13 cellular contexts compared by ENCODE assay signal in genomic region chr3:19645093-19645492, GRCh38.
A peak's percentile ranks its signal among the peaks of the same experiment; 100 is the strongest.
DNase-seq lines count a peak whose midpoint lies in the region; ATAC-seq and TF ChIP-seq lines count a peak whose summit lies in the region.
"Had no signal": no experiment of that assay in that cellular context is flagged by ENCODE, and none has a peak within 500 bp of the region (broad histone marks: within the 10 kb centered on the region; RNA-seq: fewer than 3 reads in every experiment).

No MANE protein-coding gene starts in this region.

- H2BK12ac ChIP-seq in neuronal stem cell (ENCODE audit: low read length) = no peak overlapping the region

- no peak overlapping the region for H2AK5ac ChIP-seq in neuronal stem cell (ENCODE audit: low read depth, low read length)

- WGBS in suprapubic skin = 42% methylated on average over 2 of the region's 2 CpGs
- no CpG with 5 or more reads among the region's 2 CpGs for WGBS in neuronal stem cell (ENCODE audit: extremely low coverage in 2 of 2, insufficient read length in 2 of 2, insufficient replicate concordance in 1 of 2), 2 donors

- no peak overlapping the region for H4K91ac ChIP-seq in neuronal stem cell (ENCODE audit: low read depth, low read length, poor library complexity)

- no peak overlapping the region for H3K14ac ChIP-seq in neuronal stem cell (ENCODE audit: low read length)

- TF ChIP-seq CTCF in GM12864 (IDR thresholded peaks at IDR 0.05; ENCODE audit: low read depth, low read length, missing control alignments) (no peak), suprapubic skin (IDR thresholded peaks at IDR 0.05) (no peak)

- H3K79me1 ChIP-seq in neuronal stem cell (ENCODE audit: low read depth, low read length) = no peaks in the 10 kb centered on the region

- TF ChIP-seq POLR2A in suprapubic skin (IDR thresholded peaks at IDR 0.05) = no peak

- no peak overlapping the region for H2BK15ac ChIP-seq in neuronal stem cell (ENCODE audit: low read length)

- H3K9me3 ChIP-seq in suprapubic skin (peaks cover 4% of the 10 kb centered on the region), neuronal stem cell (replicated peaks in 1 of 2; ENCODE audit: control insufficient read depth in 2 of 2, insufficient read depth in 1 of 2, low read depth in 1 of 2, low read length in 2 of 2) (no peaks in the 10 kb centered on the region)
- H3K9me3 ChIP-seq: body of pancreas, MG63 had no signal

- no peak for TF ChIP-seq EP300 in suprapubic skin (IDR thresholded peaks at IDR 0.05)

- no peaks in the 10 kb centered on the region for H3K4me1 ChIP-seq in suprapubic skin
- no peaks in the 10 kb centered on the region for H3K4me1 ChIP-seq in neuronal stem cell (ENCODE audit: control insufficient read depth in 2 of 2, insufficient read depth in 1 of 2, low read depth in 1 of 2, low read length in 2 of 2)
- H3K4me1 ChIP-seq: body of pancreas had no signal

- ATAC-seq in GM19043 (IDR thresholded peaks at IDR 0.05; ENCODE audit: low read depth, unreplicated experiment) = peak; percentile 67
- ATAC-seq in HG03196 (IDR thresholded peaks at IDR 0.05; ENCODE audit: unreplicated experiment) = peak; percentile 57
- ATAC-seq: body of pancreas; esophagus mucosa; naive thymus-derived CD8-positive, alpha-beta T cell; T-helper 17 cell had no signal

- H3K36me3 ChIP-seq in suprapubic skin (no peaks in the 10 kb centered on the region), neuronal stem cell (replicated peaks in 1 of 2; ENCODE audit: control insufficient read depth in 2 of 2, insufficient read depth in 2 of 2, low read length in 2 of 2) (no peaks in the 10 kb centered on the region)
- H3K36me3 ChIP-seq: MG63 had no signal

- H2BK120ac ChIP-seq in neuronal stem cell (ENCODE audit: low read depth, low read length) = no peak overlapping the region

- H3K9ac ChIP-seq in neuronal stem cell (ENCODE audit: low read depth, low read length, poor library complexity) = no peak overlapping the region

- H2AFZ ChIP-seq in neuronal stem cell (ENCODE audit: low read length) = no peak overlapping the region

- no peak overlapping the region for H4K8ac ChIP-seq in neuronal stem cell (ENCODE audit: low read depth, low read length)

- DNase-seq in GM12864 (ENCODE audit: low read depth) (peak; percentile 13), astrocyte of the hippocampus (ENCODE audit: low read depth, low spot score) (peak; percentile 82), suprapubic skin (ENCODE audit: low spot score in 2 of 2) (no peak), KBM-7 (no peak), neuronal stem cell (ENCODE audit: low spot score) (no peak)
- DNase-seq in activated effector memory CD4-positive, alpha-beta T cell treated with anti-CD3 and anti-CD28 coated beads, Interleukin-2, amount 50 U/mL, for 16 hours = no peak
- DNase-seq: body of pancreas; MG63; naive thymus-derived CD8-positive, alpha-beta T cell; T-helper 17 cell had no signal

- no peak overlapping the region for H3K4ac ChIP-seq in neuronal stem cell (ENCODE audit: low read length)

- in situ Hi-C loops in KBM-7 (cut with MboI; ENCODE audit: low pct_unique_long_range_greater_than_20kb, low sequenced_read_pairs) = no loop called here

- no peak overlapping the region for H3K18ac ChIP-seq in neuronal stem cell (ENCODE audit: low read length)

- no peak overlapping the region for H2BK5ac ChIP-seq in neuronal stem cell (ENCODE audit: low read length)

- H3K4me2 ChIP-seq in neuronal stem cell (ENCODE audit: insufficient read depth, low read length, poor library complexity, severe bottlenecking) = no peak overlapping the region

- H3K27ac ChIP-seq in suprapubic skin = no peak overlapping the region
- H3K27ac ChIP-seq in neuronal stem cell (replicated peaks; ENCODE audit: low read length) = no peak overlapping the region
- H3K27ac ChIP-seq: body of pancreas had no signal

- H3K4me3 ChIP-seq in GM12864 (ENCODE audit: low read depth, low read length) (no peak overlapping the region), suprapubic skin (no peak overlapping the region), neuronal stem cell (ENCODE audit: low read length in 2 of 2) (no peak overlapping the region)
- H3K4me3 ChIP-seq: body of pancreas, MG63 had no signal

- H3K27me3 ChIP-seq in suprapubic skin = no peaks in the 10 kb centered on the region
- H3K27me3 ChIP-seq in neuronal stem cell (ENCODE audit: control insufficient read depth in 3 of 3, insufficient read depth in 3 of 3, low read depth in 1 of 3, low read length in 3 of 3) = no peaks in the 10 kb centered on the region
- H3K27me3 ChIP-seq: body of pancreas, MG63 had no signal

- no peak overlapping the region for H3K23ac ChIP-seq in neuronal stem cell (ENCODE audit: low read depth, low read length, poor library complexity)

Comparison
In these comparisons a context has a peak if more than half of its experiments do, and no peak if none do; other contexts are left out.
1. DNase-seq: peak in GM12864 (single experiment) and astrocyte of the hippocampus (single experiment); none in suprapubic skin (0 of 2), KBM-7 (single experiment), activated effector memory CD4-positive, alpha-beta T cell treated with anti-CD3 and anti-CD28 coated beads, Interleukin-2, amount 50 U/mL, for 16 hours (single experiment) and neuronal stem cell (single experiment).